ENCODE assay signal across 14 cellular contexts in genomic region chr6:136016228-136017225, GRCh38.
A peak's percentile ranks its signal among the peaks of the same experiment; 100 is the strongest.
DNase-seq lines count a peak whose midpoint lies in the region; ATAC-seq lines count a peak whose summit lies in the region.
"Had no signal": no experiment of that assay in that cellular context is flagged by ENCODE, and none has a peak within 500 bp of the region (broad histone marks: within the 10 kb centered on the region; RNA-seq: fewer than 3 reads in every experiment).

No MANE protein-coding gene starts in this region.

- ATAC-seq in HG03097 (IDR thresholded peaks at IDR 0.05; ENCODE audit: low FRiP score, unreplicated experiment) (no peak), HG02885 (IDR thresholded peaks at IDR 0.05; ENCODE audit: poor library complexity, unreplicated experiment) (no peak)
- ATAC-seq: natural killer cell, T-cell had no signal

- peak; percentile 20 for DNase-seq in NCI-H2107 treated with DMSO at 0.1 percent for 48 hours (lab: John Stamatoyannopoulos, UW; ENCODE audit: unreplicated experiment)
- no peak for DNase-seq in NCI-H2107 (lab: John Stamatoyannopoulos, UW)
- peak; percentile 2 for DNase-seq in NCI-H2196 treated with DMSO at 0.1 percent for 48 hours (lab: John Stamatoyannopoulos, UW; ENCODE audit: unreplicated experiment)
- peak; percentile 19 for DNase-seq in cerebellar cortex (ENCODE audit: low spot score)
- peak; percentile 82 for DNase-seq in smooth muscle cell of the brain vasculature (ENCODE audit: low read depth, low spot score)
- DNase-seq in foreskin melanocyte: no peak
- DNase-seq: activated B cell treated with CpG ODN at 0.5 μM for 24 hours; amygdala; CD4-positive, alpha-beta memory T cell; dermis blood vessel endothelial cell; natural killer cell; T-cell had no signal

Comparison
In these comparisons a context has a peak if more than half of its experiments do, and no peak if none do; other contexts are left out.
1. DNase-seq: peak in NCI-H2107 treated with DMSO at 0.1 percent for 48 hours (single experiment), NCI-H2196 treated with DMSO at 0.1 percent for 48 hours (single experiment), cerebellar cortex (single experiment) and smooth muscle cell of the brain vasculature (single experiment); none in NCI-H2107 (single experiment) and foreskin melanocyte (single experiment).